28 cellular contexts compared by ENCODE assay signal in genomic region chr4:73617256-73617655, GRCh38. TPM values are rescaled to one million over a fixed set of nuclear protein-coding genes. Genes with fewer than 3 reads are reported as not detected.
A peak's percentile ranks its signal among the peaks of the same experiment; 100 is the strongest.
DNase-seq lines count a peak whose midpoint lies in the region; ATAC-seq, FAIRE-seq and TF ChIP-seq lines count a peak whose summit lies in the region.
"Had no signal": no experiment of that assay in that cellular context is flagged by ENCODE, and none has a peak within 500 bp of the region (broad histone marks: within the 10 kb centered on the region; RNA-seq: fewer than 3 reads in every experiment).

No MANE protein-coding gene starts in this region.

- ATAC-seq in GM18868 (IDR thresholded peaks at IDR 0.05; ENCODE audit: unreplicated experiment) (peak; percentile 29), RWPE2 (ENCODE audit: low read depth) (no peak)
- ATAC-seq: activated CD4-positive, alpha-beta T cell treated with anti-CD3 and anti-CD28 coated beads for 36 hours; HCT116; K562; natural killer cell treated with Interleukin-12 subunit alpha and Interleukin-12 subunit beta and Interleukin-15 and Interleukin-18, amount 100 ng/mL, for 72 hours; T-helper 17 cell had no signal

- H3K36me3 ChIP-seq in RWPE2 (ENCODE audit: low read depth) (no peaks in the 10 kb centered on the region), keratinocyte (ENCODE audit: control insufficient read depth in 2 of 2, extremely low read depth in 1 of 2, insufficient read depth in 2 of 2, low read length in 2 of 2) (no peaks in the 10 kb centered on the region), tibial nerve (no peaks in the 10 kb centered on the region)
- H3K36me3 ChIP-seq: ascending aorta, thoracic aorta had no signal

- no peak for TF ChIP-seq CTCF in RWPE2 (IDR thresholded peaks at IDR 0.05; ENCODE audit: poor library complexity, severe bottlenecking)
- TF ChIP-seq CTCF in keratinocyte (optimal IDR thresholded peaks at IDR 0.05 in 1 of 3, IDR thresholded peaks at IDR 0.05 in 1 of 3, conservative IDR thresholded peaks at IDR 0.05 in 1 of 3; ENCODE audit: extremely low read depth in 1 of 3, insufficient read depth in 2 of 3, low read length in 3 of 3), result peak in 2 of 3 experiments; percentile 8 to 41
- TF ChIP-seq CTCF in tibial nerve (IDR thresholded peaks at IDR 0.05), result no peak

- no peaks in the 10 kb centered on the region for H4K20me1 ChIP-seq in keratinocyte (ENCODE audit: control insufficient read depth, extremely low read depth, insufficient read depth, low read length)

- H3K27ac ChIP-seq in RWPE2 (ENCODE audit: poor library complexity, severe bottlenecking), result peak overlapping the region; percentile 22
- H3K27ac ChIP-seq in keratinocyte (ENCODE audit: control insufficient read depth, insufficient read depth, low read length), result no peak overlapping the region
- no peak overlapping the region for H3K27ac ChIP-seq in tibial nerve
- H3K27ac ChIP-seq: ascending aorta, thoracic aorta had no signal

- H3K4me3 ChIP-seq in RWPE2 (ENCODE audit: severe bottlenecking) (no peak overlapping the region), keratinocyte (ENCODE audit: control insufficient read depth in 2 of 3, extremely low read depth in 1 of 3, insufficient read depth in 2 of 3, low read depth in 1 of 3, low read length in 3 of 3) (peak overlapping the region in 1 of 3 experiments; percentile 3), tibial nerve (no peak overlapping the region)
- H3K4me3 ChIP-seq: ascending aorta, K562, thoracic aorta had no signal

- H3K27me3 ChIP-seq in RWPE2 (ENCODE audit: insufficient read depth, poor library complexity, severe bottlenecking) (no peaks in the 10 kb centered on the region), keratinocyte (ENCODE audit: control insufficient read depth, extremely low read depth, insufficient read depth, low read length) (no peaks in the 10 kb centered on the region), tibial nerve (peaks cover 0 to 15% of the 10 kb centered on the region in 2 donors)

- no peaks in the 10 kb centered on the region for H3K79me2 ChIP-seq in keratinocyte (ENCODE audit: control insufficient read depth, insufficient read depth, low read length)

- DNase-seq in NCI-H146 (lab: John Stamatoyannopoulos, UW) (peak; percentile 6), NCI-H146 treated with DMSO at 0.1 percent for 48 hours (lab: John Stamatoyannopoulos, UW; ENCODE audit: unreplicated experiment) (no peak), RWPE2 (ENCODE audit: low spot score) (no peak), keratinocyte (ENCODE audit: low read depth, low spot score) (no peak), tibial nerve (ENCODE audit: low spot score in 2 of 2) (no peak), head of caudate nucleus (no peak), GOT3 (lab: John Stamatoyannopoulos, UW) (no peak)
- DNase-seq: 8988T; activated CD4-positive, alpha-beta T cell treated with anti-CD3 and anti-CD28 coated beads for 36 hours; activated effector memory CD4-positive, alpha-beta T cell treated with anti-CD3 and anti-CD28 coated beads, Interleukin-2, amount 50 U/mL, for 16 hours; activated naive CD8-positive, alpha-beta T cell treated with anti-CD3 and anti-CD28 coated beads, Interleukin-2, amount 10 ng/mL, durations not matched to agents 7 days and 5 days; CD4-positive, alpha-beta memory T cell; central memory CD4-positive, alpha-beta T cell; dermis blood vessel endothelial cell; DMS 273 treated with DMSO at 0.1 percent for 48 hours; MM.1S; NCI-H1417 treated with DMSO at 0.1 percent for 48 hours; NCI-H2171 treated with DMSO at 0.1 percent for 48 hours; NCI-H524 treated with DMSO at 0.1 percent for 48 hours; SK-N-SH; T-helper 17 cell had no signal

- intact Hi-C loops in head of caudate nucleus (cut with DNase I), result no loop called here

- peak; percentile 34 for FAIRE-seq in keratinocyte (lab: Jason Lieb, UNC)
- FAIRE-seq: K562 had no signal

- peaks cover 64% of the 10 kb centered on the region for H3K4me1 ChIP-seq in RWPE2 (ENCODE audit: insufficient read depth, poor library complexity, severe bottlenecking)
- H3K4me1 ChIP-seq in keratinocyte (ENCODE audit: control insufficient read depth, extremely low read depth, insufficient read depth, low read length), result peaks cover 51% of the 10 kb centered on the region
- peaks cover 0 to 6% (median 0%) of the 10 kb centered on the region in 4 donors for H3K4me1 ChIP-seq in tibial nerve
- H3K4me1 ChIP-seq: ascending aorta had no signal

- dilution Hi-C loops in keratinocyte (cut with MboI; ENCODE audit: extremely low pct_ligation_motif_present, low sequenced_read_pairs), result no loop called here

- H2AFZ ChIP-seq in keratinocyte (ENCODE audit: control insufficient read depth, low read length), result peak overlapping the region; percentile 70

- peak overlapping the region; percentile 55 for H3K4me2 ChIP-seq in keratinocyte (ENCODE audit: control insufficient read depth, extremely low read depth, insufficient read depth, low read depth, low read length)
- H3K4me2 ChIP-seq: SK-N-SH had no signal

- TF ChIP-seq POLR2A in tibial nerve (IDR thresholded peaks at IDR 0.05), result no peak

- no peaks in the 10 kb centered on the region for H3K9me3 ChIP-seq in RWPE2 (ENCODE audit: severe bottlenecking)
- no peaks in the 10 kb centered on the region for H3K9me3 ChIP-seq in keratinocyte (ENCODE audit: control insufficient read depth, low read depth, low read length)
- no peaks in the 10 kb centered on the region for H3K9me3 ChIP-seq in tibial nerve
- H3K9me3 ChIP-seq: ascending aorta, SK-N-SH, thoracic aorta had no signal

- WGBS in tibial nerve, 2 donors, result 70 to 72% methylated on average over 6 of the region's 6 CpGs

- TF ChIP-seq EP300 in tibial nerve (IDR thresholded peaks at IDR 0.05), result no peak

- no peak overlapping the region for H3K9ac ChIP-seq in keratinocyte (ENCODE audit: control insufficient read depth, extremely low read depth, insufficient read depth, low read length)
- H3K9ac ChIP-seq: SK-N-SH had no signal

- H3K9me1 ChIP-seq in keratinocyte (ENCODE audit: control insufficient read depth, extremely low read depth, insufficient read depth, low read length), result no peaks in the 10 kb centered on the region

RNA-seq across cellular contexts. Expression of gene RASSF6, which starts 3.0 kb away (rescaled TPM):
- polyA plus RNA-seq in keratinocyte, result 3.6 to 6.5 TPM (median 4.4 TPM) in 3 replicates
- polyA plus RNA-seq in keratinocyte (2011; ENCODE audit: low read depth), result 5.2 TPM
- 4.5 and 8.3 TPM in 2 replicates for polyA plus RNA-seq in keratinocyte (2011; cell fraction: cytosol; rRNA removed)
- 10.1 and 11.4 TPM in 2 replicates for polyA plus RNA-seq in keratinocyte (2011; cell fraction: nucleus; rRNA removed)
- polyA plus RNA-seq in keratinocyte (2012; ENCODE audit: low replicate concordance), result 3.5 and 3.6 TPM in 2 replicates
- 2.8 to 3.6 TPM (median 3.4 TPM) in 3 replicates for polyA minus RNA-seq in keratinocyte
- 5.8 TPM for polyA minus RNA-seq in keratinocyte (2011; cell fraction: cytosol; rRNA and poly(A)+ RNA removed)
- polyA minus RNA-seq in keratinocyte (2011; cell fraction: nucleus; rRNA and poly(A)+ RNA removed), result 7.7 and 16.1 TPM in 2 replicates
- total RNA-seq in tibial nerve, result not detected
- total RNA-seq: natural killer cell treated with Interleukin-12 subunit alpha and Interleukin-12 subunit beta and Interleukin-15 and Interleukin-18, amount 100 ng/mL, for 72 hours; skeletal muscle tissue had no signal
- polyA plus RNA-seq: SK-N-SH had no signal

Comparison
In these comparisons a context has a peak if more than half of its experiments do, and no peak if none do; other contexts are left out.
1. CTCF ChIP-seq: peak in keratinocyte (2 of 3); none in RWPE2 (single experiment) and tibial nerve (0 of 5).